Comparison of ENCODE assay signal across 1 cellular context in the genomic region with DNA sequence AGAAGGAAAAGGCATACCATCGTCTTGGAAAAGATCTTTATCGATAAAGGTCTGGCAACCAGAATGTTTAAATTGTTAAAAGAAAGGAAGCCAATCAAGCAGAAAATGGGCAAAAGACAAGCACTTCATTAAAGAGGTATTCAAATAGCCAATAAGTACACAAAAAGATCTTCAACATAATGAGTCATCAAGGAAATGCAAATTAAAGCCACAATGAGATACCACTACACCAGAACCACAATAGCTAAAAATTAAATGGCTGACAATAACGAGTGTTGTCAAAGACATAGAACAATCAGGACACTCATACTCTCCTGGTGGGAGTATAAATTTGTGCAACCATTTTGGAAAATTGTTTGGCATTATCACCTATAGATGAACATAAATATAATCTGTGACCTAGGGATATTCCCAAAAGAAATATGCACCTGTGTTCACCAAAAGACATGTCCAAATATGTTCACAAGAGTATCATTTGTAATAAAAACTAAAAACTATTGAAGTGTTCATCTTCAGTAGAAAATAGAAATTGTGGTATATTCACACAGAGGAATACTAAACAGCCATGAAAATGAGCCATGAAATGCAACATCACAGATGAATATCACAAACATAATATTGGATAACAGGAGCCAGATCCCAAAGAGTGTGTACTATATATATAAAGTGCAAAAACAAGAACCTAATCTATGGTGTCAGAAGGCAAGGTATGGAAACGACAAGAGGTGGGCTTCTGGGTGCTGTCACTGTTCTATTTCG.
A peak's percentile ranks its signal among the peaks of the same experiment; 100 is the strongest.
TF ChIP-seq lines count a peak whose summit lies in the region.

No MANE protein-coding gene starts in this region.

TF ChIP-seq in A549, 52 proteins besides CTCF, POLR2A, EP300 and RAD21 (continued from another document):
- TF ChIP-seq HMGXB4 (CRISPR knock-in tag; IDR thresholded peaks at IDR 0.05; ENCODE audit: borderline replicate concordance) (no peak), TP53 (CRISPR knock-in tag; IDR thresholded peaks at IDR 0.05) (no peak), MAFK (IDR thresholded peaks at IDR 0.05; ENCODE audit: partially characterized antibody) (no peak), FOSL2 (IDR thresholded peaks at IDR 0.05) (no peak), FOSL2 (CRISPR knock-in tag; IDR thresholded peaks at IDR 0.05) (peak; percentile 54)
